ENCODE assay signal across 1 cellular context in genomic region chr19:8147579-8147978, GRCh38.
TF ChIP-seq lines count a peak whose summit lies in the region.

No MANE protein-coding gene starts in this region.

TF ChIP-seq in WTC11, 78 proteins besides CTCF, POLR2A, EP300 and RAD21 (continued from another document):
- TF ChIP-seq, protein P1, sequence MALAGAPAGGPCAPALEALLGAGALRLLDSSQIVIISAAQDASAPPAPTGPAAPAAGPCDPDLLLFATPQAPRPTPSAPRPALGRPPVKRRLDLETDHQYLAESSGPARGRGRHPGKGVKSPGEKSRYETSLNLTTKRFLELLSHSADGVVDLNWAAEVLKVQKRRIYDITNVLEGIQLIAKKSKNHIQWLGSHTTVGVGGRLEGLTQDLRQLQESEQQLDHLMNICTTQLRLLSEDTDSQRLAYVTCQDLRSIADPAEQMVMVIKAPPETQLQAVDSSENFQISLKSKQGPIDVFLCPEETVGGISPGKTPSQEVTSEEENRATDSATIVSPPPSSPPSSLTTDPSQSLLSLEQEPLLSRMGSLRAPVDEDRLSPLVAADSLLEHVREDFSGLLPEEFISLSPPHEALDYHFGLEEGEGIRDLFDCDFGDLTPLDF (CRISPR knock-in tag; IDR thresholded peaks at IDR 0.05), result no peak
